Comparison of ENCODE assay signal across 9 cellular contexts in genomic region chr15:74127954-74128784, GRCh38. TPM values are rescaled to one million over a fixed set of nuclear protein-coding genes. Genes with fewer than 3 reads are reported as not detected.
DNase-seq lines count a peak whose midpoint lies in the region; ATAC-seq and TF ChIP-seq lines count a peak whose summit lies in the region.
"Had no signal": no experiment of that assay in that cellular context is flagged by ENCODE, and none has a peak within 500 bp of the region (broad histone marks: within the 10 kb centered on the region; RNA-seq: fewer than 3 reads in every experiment).

No MANE protein-coding gene starts in this region.

- no peak overlapping the region for H4K8ac ChIP-seq in H9 (replicated peaks; ENCODE audit: insufficient read length, low read depth, low read length)

- peaks cover 2 to 6% of the 10 kb centered on the region in 2 experiments; a peak in 2 of 5 replicates for H3K9me3 Mint-ChIP-seq in H9

- no peak overlapping the region for H3K4ac ChIP-seq in H9 (ENCODE audit: low read depth, low read length)

- CTCF ChIA-PET in GM10248 (lab: Yijun Ruan, JAX), result interaction anchor here (0.7 to 5.6 kb wide), 17 partner anchors 9 to 1146 kb away, joined by 3 to 78 read pairs (median 3); no protein-coding TSS in a partner anchor

- no peak overlapping the region for H2BK20ac ChIP-seq in H9 (ENCODE audit: low read depth, low read length, poor library complexity, severe bottlenecking)

- peaks cover 4% of the 10 kb centered on the region for H4K20me1 ChIP-seq in H9 (ENCODE audit: control insufficient read depth, insufficient read depth, insufficient read length)
- no peaks in the 10 kb centered on the region for H4K20me1 ChIP-seq in smooth muscle cell (ENCODE audit: low read depth)

- H3K27ac ChIP-seq in H9 (ENCODE audit: insufficient read length, low read depth, low read length), result no peak overlapping the region
- H3K27ac ChIP-seq in VCaP, result peak overlapping the region; percentile 21; the same call in 1 of the 2 replicates
- peak overlapping the region; percentile 43 for H3K27ac ChIP-seq in smooth muscle cell (ENCODE audit: low read depth)

- H3K4me2 ChIP-seq in H9 (ENCODE audit: insufficient read depth, insufficient read length, low read length), result peak overlapping the region; percentile 82
- H3K4me2 ChIP-seq in smooth muscle cell, result peak overlapping the region; percentile 95

- H3K4me3 Mint-ChIP-seq in H9, result peak overlapping the region; percentile 48 to 85

- intact Hi-C loops in left ventricle myocardium superior (cut with micrococcal nuclease), result loop anchor here (5.0 kb wide), 1 partner anchor 179 kb away; no protein-coding TSS in a partner anchor

- H2BK5ac ChIP-seq in H9 (ENCODE audit: insufficient read length, low read length), result no peak overlapping the region

- TF ChIP-seq CTCF in H9 (conservative IDR thresholded peaks at IDR 0.05) (no peak), VCaP (conservative IDR thresholded peaks at IDR 0.05) (no peak), smooth muscle cell (IDR thresholded peaks at IDR 0.05; ENCODE audit: borderline replicate concordance, insufficient read depth, poor library complexity, severe bottlenecking) (no peak), GM10248 (IDR thresholded peaks at IDR 0.05; ENCODE audit: control extremely low read depth, extremely low read depth, low read depth, missing control alignments) (no peak)

- H3F3A ChIP-seq in smooth muscle cell (ENCODE audit: low read depth), result no peaks in the 10 kb centered on the region

- H3K27me3 Mint-ChIP-seq in H9 (ENCODE audit: low read depth), result peaks cover 99% of the 10 kb centered on the region

- H3K36me3 Mint-ChIP-seq in H9 (ENCODE audit: insufficient read depth in 1 of 3, low read depth in 3 of 3), result no peaks in the 10 kb centered on the region; a peak in 3 of 7 replicates

- no peak overlapping the region for H2BK15ac ChIP-seq in H9 (ENCODE audit: low read depth, low read length)

- H3K23ac ChIP-seq in H9 (ENCODE audit: insufficient read length, low read depth, low read length), result no peak overlapping the region

- no peaks in the 10 kb centered on the region; the same call in 1 of the 2 replicates for H3K4me1 ChIP-seq in H9 (ENCODE audit: insufficient read depth, low read length)
- peaks cover 35% of the 10 kb centered on the region for H3K4me1 ChIP-seq in smooth muscle cell (ENCODE audit: low read depth)

- H3K9ac ChIP-seq in H9 (ENCODE audit: extremely low read depth, insufficient read length, low read length), result no peak overlapping the region
- H3K9ac ChIP-seq in smooth muscle cell (ENCODE audit: low read depth), result peak overlapping the region; percentile 57

- H3K18ac ChIP-seq in H9 (ENCODE audit: insufficient read length, low read depth, low read length), result no peak overlapping the region

- H3K27ac Mint-ChIP-seq in H9, result no peak overlapping the region

- peaks cover 51 to 56% of the 10 kb centered on the region in 2 experiments for H3K4me1 Mint-ChIP-seq in H9

- H2AK5ac ChIP-seq in H9 (ENCODE audit: insufficient read length, low read length), result no peak overlapping the region

- H4K91ac ChIP-seq in H9 (ENCODE audit: insufficient read length, low read depth, low read length), result no peak overlapping the region

- H3K79me1 ChIP-seq in H9 (ENCODE audit: insufficient read depth, low read depth, low read length, poor library complexity, severe bottlenecking), result no peaks in the 10 kb centered on the region

- H3K27me3 ChIP-seq in H9 (ENCODE audit: insufficient read depth, low read length) (peaks cover 57% of the 10 kb centered on the region), smooth muscle cell (ENCODE audit: low read depth) (peaks cover 51% of the 10 kb centered on the region)

- no peak overlapping the region for H4K5ac ChIP-seq in H9 (ENCODE audit: insufficient read length, low read depth, low read length)

- H3K14ac ChIP-seq in H9 (ENCODE audit: insufficient read depth, low read length), result no peak overlapping the region; the same call in 1 of the 2 replicates

- H2BK120ac ChIP-seq in H9 (ENCODE audit: low read depth, low read length, poor library complexity, severe bottlenecking), result no peak overlapping the region

- H2AFZ ChIP-seq in H9 (ENCODE audit: low read length) (no peak overlapping the region), smooth muscle cell (ENCODE audit: low read depth) (peak overlapping the region; percentile 90)

- H3K79me2 ChIP-seq in H9 (ENCODE audit: insufficient read depth, low read length) (no peaks in the 10 kb centered on the region), smooth muscle cell (ENCODE audit: low read depth) (no peaks in the 10 kb centered on the region)

- no peak overlapping the region for H3K56ac ChIP-seq in H9 (ENCODE audit: insufficient read length, low read depth, low read length)

- ATAC-seq in left ventricle myocardium superior (peak; percentile 55), HG02981 (IDR thresholded peaks at IDR 0.05; ENCODE audit: unreplicated experiment) (no peak)

- WGBS in H9 (ENCODE audit: extremely low coverage, insufficient read length, low lambda C conversion rate), result no CpG with 5 or more reads among the region's 53 CpGs
- 5% methylated on average over 53 of the region's 53 CpGs for WGBS in smooth muscle cell (ENCODE audit: low lambda C conversion rate)

- peak overlapping the region; percentile 61 for H3K4me3 ChIP-seq in smooth muscle cell

- POLR2A ChIA-PET in GM10248 (lab: Yijun Ruan, JAX), result no interaction called here

- H3T11ph ChIP-seq in H9 (ENCODE audit: low read length), result no peak overlapping the region

- H2BK12ac ChIP-seq in H9 (ENCODE audit: insufficient read length, low read depth, low read length), result no peak overlapping the region

- peaks cover 20% of the 10 kb centered on the region for H3K23me2 ChIP-seq in H9 (ENCODE audit: insufficient read length, low read depth, low read length, poor library complexity, severe bottlenecking)

- no peaks in the 10 kb centered on the region for H3K36me3 ChIP-seq in smooth muscle cell (ENCODE audit: low read depth)

- DNase-seq in H9, result no peak
- DNase-seq in left ventricle myocardium superior, result peak; percentile 54
- DNase-seq in smooth muscle cell (lab: John Stamatoyannopoulos, UW; ENCODE audit: unreplicated experiment), result no peak
- no peak for DNase-seq in GM10248 (ENCODE audit: extremely low spot score)
- DNase-seq in SK-N-DZ (ENCODE audit: low spot score), result no peak
- DNase-seq in stimulated activated CD4-positive, alpha-beta T cell treated with anti-CD3 and anti-CD28 coated beads, Interleukin-4, amount 100 ng/mL, for 1 hour, result no peak

- H3K9me3 ChIP-seq in H9 (ENCODE audit: control insufficient read depth, low read depth, low read length) (no peaks in the 10 kb centered on the region), smooth muscle cell (replicated peaks; ENCODE audit: low read depth) (no peaks in the 10 kb centered on the region)

RNA-seq across cellular contexts. Expression of gene ISLR2, which starts 2.2 kb away (rescaled TPM):
- total RNA-seq in H9 (2021) (0.09 TPM in 2 replicates), left ventricle myocardium superior (2.2 TPM), smooth muscle cell (3.8 and 5.2 TPM in 2 replicates)
- polyA plus RNA-seq in smooth muscle cell, result 2.0 and 3.0 TPM in 2 replicates
- polyA plus RNA-seq in SK-N-DZ (2014; cell fraction: cytosol; rRNA removed), result 6.1 and 7.2 TPM in 2 replicates
- 7.4 and 7.8 TPM in 2 replicates for polyA plus RNA-seq in SK-N-DZ (2014; cell fraction: nucleus; rRNA removed)

RNA-seq across cellular contexts. Expression of gene ISLR, which starts 45.3 kb away (rescaled TPM):
- total RNA-seq in H9 (2021), result 0.11 and 0.35 TPM in 2 replicates
- total RNA-seq in left ventricle myocardium superior, result 11.1 TPM
- 67.3 and 119 TPM in 2 replicates for total RNA-seq in smooth muscle cell
- polyA plus RNA-seq in smooth muscle cell, result 93.3 and 130 TPM in 2 replicates
- polyA plus RNA-seq in SK-N-DZ (2014; cell fraction: cytosol; rRNA removed), result 26.1 and 30.4 TPM in 2 replicates
- polyA plus RNA-seq in SK-N-DZ (2014; cell fraction: nucleus; rRNA removed), result 7.6 and 15.2 TPM in 2 replicates

RNA-seq across cellular contexts. Expression of gene GOLGA6A, which starts 45.8 kb away (rescaled TPM):
- total RNA-seq in H9 (2021) (0.72 and 0.90 TPM in 2 replicates), left ventricle myocardium superior (not detected), smooth muscle cell (0.09 and 0.13 TPM in 2 replicates)
- 0.14 TPM in 1 of 2 replicates, not detected in the other for polyA plus RNA-seq in smooth muscle cell
- polyA plus RNA-seq in SK-N-DZ (2014; cell fraction: cytosol; rRNA removed), result not detected in 2 replicates
- not detected in 2 replicates for polyA plus RNA-seq in SK-N-DZ (2014; cell fraction: nucleus; rRNA removed)
- total RNA-seq: temporal lobe had no signal
